ENCODE assay signal across 11 cellular contexts in the genomic region with DNA sequence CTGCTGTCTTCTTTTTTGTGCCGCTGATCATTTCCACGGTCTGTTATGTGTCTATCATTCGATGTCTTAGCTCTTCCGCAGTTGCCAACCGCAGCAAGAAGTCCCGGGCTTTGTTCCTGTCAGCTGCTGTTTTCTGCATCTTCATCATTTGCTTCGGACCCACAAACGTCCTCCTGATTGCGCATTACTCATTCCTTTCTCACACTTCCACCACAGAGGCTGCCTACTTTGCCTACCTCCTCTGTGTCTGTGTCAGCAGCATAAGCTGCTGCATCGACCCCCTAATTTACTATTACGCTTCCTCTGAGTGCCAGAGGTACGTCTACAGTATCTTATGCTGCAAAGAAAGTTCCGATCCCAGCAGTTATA. TPM values are rescaled to one million over a fixed set of nuclear protein-coding genes. Genes with fewer than 3 reads are reported as not detected.
A peak's percentile ranks its signal among the peaks of the same experiment; 100 is the strongest.
DNase-seq lines count a peak whose midpoint lies in the region; TF ChIP-seq lines count a peak whose summit lies in the region.
"Had no signal": no experiment of that assay in that cellular context is flagged by ENCODE, and none has a peak within 500 bp of the region (broad histone marks: within the 10 kb centered on the region; RNA-seq: fewer than 3 reads in every experiment).

No MANE protein-coding gene starts in this region.

- TF ChIP-seq CTCF in MM.1S (IDR thresholded peaks at IDR 0.05; ENCODE audit: low read length) = no peak

- no peak overlapping the region for H3K4me3 ChIP-seq in MM.1S (ENCODE audit: low read length)

- H3K79me2 ChIP-seq in MM.1S (ENCODE audit: low read length) = no peaks in the 10 kb centered on the region

- peaks cover 4% of the 10 kb centered on the region for H3K36me3 Mint-ChIP-seq in IgD-negative memory B cell

- H3K27me3 Mint-ChIP-seq in IgD-negative memory B cell = peaks cover 8% of the 10 kb centered on the region

- no peaks in the 10 kb centered on the region for H3K9me2 ChIP-seq in MM.1S (replicated peaks; ENCODE audit: insufficient read depth, low read length)

- H3K9me3 ChIP-seq in MM.1S (replicated peaks; ENCODE audit: insufficient read depth, low read length) = no peaks in the 10 kb centered on the region

- H3K4me3 Mint-ChIP-seq in IgD-negative memory B cell = peak overlapping the region; percentile 61 to 90 (median 80)

- H3K36me3 ChIP-seq in MM.1S (replicated peaks; ENCODE audit: insufficient read depth, low read length) = no peaks in the 10 kb centered on the region

- peak overlapping the region in 2 of 3 donors; percentile 8 to 25 for H3K27ac Mint-ChIP-seq in IgD-negative memory B cell

- no peak overlapping the region for H2AFZ ChIP-seq in MM.1S (ENCODE audit: low read length)

- H3K4me1 Mint-ChIP-seq in IgD-negative memory B cell = peaks cover 0 to 10% (median 3%) of the 10 kb centered on the region in 3 donors

- no peaks in the 10 kb centered on the region for H3K27me3 ChIP-seq in MM.1S (replicated peaks; ENCODE audit: insufficient read depth, low read length)

- H3K4me2 ChIP-seq in MM.1S (ENCODE audit: low read depth, low read length) = no peak overlapping the region

- no peaks in the 10 kb centered on the region for H4K20me1 ChIP-seq in MM.1S (ENCODE audit: insufficient read depth, low read length)

- peaks cover 21% of the 10 kb centered on the region for H3F3A ChIP-seq in MM.1S (ENCODE audit: insufficient read depth, low read length)

- H3K9me3 Mint-ChIP-seq in IgD-negative memory B cell = peaks cover 7 to 18% (median 8%) of the 10 kb centered on the region in 3 donors

- no peak overlapping the region for H3K27ac ChIP-seq in MM.1S (ENCODE audit: low read length)

- peaks cover 23% of the 10 kb centered on the region for H3K4me1 ChIP-seq in MM.1S (ENCODE audit: low read length)

- no peak overlapping the region for H3K9ac ChIP-seq in MM.1S (ENCODE audit: low read length)

- DNase-seq in stimulated activated naive CD4-positive, alpha-beta T cell treated with Interleukin-2 at 50 U/mL for 16 hours (lab: John Stamatoyannopoulos, UW) = peak; percentile 55
- DNase-seq in stimulated activated naive CD4-positive, alpha-beta T cell (lab: John Stamatoyannopoulos, UW) = no peak
- peak; percentile 46 for DNase-seq in activated gamma-delta T cell treated with anti-CD3 and anti-CD28 coated beads, Interleukin-2, amount 50 U/mL, for 16 hours (ENCODE audit: low read depth)
- DNase-seq in MM.1S (no peak), COLO668 (lab: John Stamatoyannopoulos, UW; ENCODE audit: unreplicated experiment) (no peak), AML-193 (lab: John Stamatoyannopoulos, UW) (no peak), pons (ENCODE audit: low spot score) (no peak)
- DNase-seq: foreskin melanocyte, IMR-90, NCI-H524 treated with DMSO at 0.1 percent for 48 hours had no signal

RNA-seq across cellular contexts. Expression of gene F2R, which starts 17.1 kb away (rescaled TPM):
- polyA plus RNA-seq in IgD-negative memory B cell = 1.2 TPM

Comparison
In these comparisons a context has a peak if more than half of its experiments do, and no peak if none do; other contexts are left out.
1. DNase-seq: peak in stimulated activated naive CD4-positive, alpha-beta T cell treated with Interleukin-2 at 50 U/mL for 16 hours (single experiment) and activated gamma-delta T cell treated with anti-CD3 and anti-CD28 coated beads, Interleukin-2, amount 50 U/mL, for 16 hours (single experiment); none in stimulated activated naive CD4-positive, alpha-beta T cell (0 of 6), MM.1S (single experiment), COLO668 (single experiment), AML-193 (0 of 2) and pons (single experiment).